ENCODE assay signal across 8 cellular contexts in genomic region chr5:60699549-60700346, GRCh38. TPM values are rescaled to one million over a fixed set of nuclear protein-coding genes. Genes with fewer than 3 reads are reported as not detected.
A peak's percentile ranks its signal among the peaks of the same experiment; 100 is the strongest.
DNase-seq lines count a peak whose midpoint lies in the region; ATAC-seq and TF ChIP-seq lines count a peak whose summit lies in the region.

TSS of gene DEPDC1B (minus strand) at chr5:60700166. CDS start at chr5:60700093, 73 bp downstream.

- no peaks in the 10 kb centered on the region for H3K9me3 Mint-ChIP-seq in activated naive CD4-positive, alpha-beta T cell treated with anti-CD3 and anti-CD28 coated beads, Interleukin-2, amount 10 ng/mL, durations not matched to agents 7 days and 5 days

- DNase-seq in NAMALWA (ENCODE audit: low spot score), result peak; percentile 86
- DNase-seq in SK-N-MC (ENCODE audit: low read depth, low spot score), result peak; percentile 45
- DNase-seq in activated naive CD4-positive, alpha-beta T cell treated with anti-CD3 and anti-CD28 coated beads, Interleukin-2, amount 10 ng/mL, durations not matched to agents 7 days and 5 days, result peak; percentile 92
- DNase-seq in globus pallidus (ENCODE audit: low spot score), result peak; percentile 81
- DNase-seq in omental fat pad (ENCODE audit: low spot score), result peak; percentile 61
- peak; percentile 92 for DNase-seq in testis

- no peaks in the 10 kb centered on the region for H3K9me3 ChIP-seq in SK-N-MC (ENCODE audit: low read depth, low read length)
- no peaks in the 10 kb centered on the region for H3K9me3 ChIP-seq in testis

- ATAC-seq in HG02571 (IDR thresholded peaks at IDR 0.05; ENCODE audit: unreplicated experiment), result peak; percentile 92
- ATAC-seq in omental fat pad (ENCODE audit: low FRiP score), result peak; percentile 98

- H3K36me3 ChIP-seq in SK-N-MC (ENCODE audit: insufficient read depth, low read length) (peaks cover 18% of the 10 kb centered on the region), testis (ENCODE audit: low read depth, missing control alignments) (no peaks in the 10 kb centered on the region)

- H3K4me1 Mint-ChIP-seq in activated naive CD4-positive, alpha-beta T cell treated with anti-CD3 and anti-CD28 coated beads, Interleukin-2, amount 10 ng/mL, durations not matched to agents 7 days and 5 days, result peaks cover 39% of the 10 kb centered on the region

- peak within 1 kb of the TSS; percentile 93 for H3K27ac Mint-ChIP-seq in activated naive CD4-positive, alpha-beta T cell treated with anti-CD3 and anti-CD28 coated beads, Interleukin-2, amount 10 ng/mL, durations not matched to agents 7 days and 5 days

- no peaks in the 10 kb centered on the region for H3K4me1 ChIP-seq in testis

- H3K36me3 Mint-ChIP-seq in activated naive CD4-positive, alpha-beta T cell treated with anti-CD3 and anti-CD28 coated beads, Interleukin-2, amount 10 ng/mL, durations not matched to agents 7 days and 5 days, result peaks cover 22% of the 10 kb centered on the region

- H3K27me3 Mint-ChIP-seq in activated naive CD4-positive, alpha-beta T cell treated with anti-CD3 and anti-CD28 coated beads, Interleukin-2, amount 10 ng/mL, durations not matched to agents 7 days and 5 days, result peaks cover 23% of the 10 kb centered on the region

- WGBS in testis, 2 donors, result 0 to 2% methylated on average over 7 to 70 of the region's 72 CpGs

- intact Hi-C loops in testis (cut with DNase I; ENCODE audit: low total_unique reads), result no loop called here

- H3K9ac ChIP-seq in SK-N-MC (ENCODE audit: insufficient read length), result peak within 1 kb of the TSS; percentile 98

- peak within 1 kb of the TSS; percentile 100 for H3K4me3 ChIP-seq in SK-N-MC
- H3K4me3 ChIP-seq in testis, result peak within 1 kb of the TSS; percentile 53 to 82

- H3K27ac ChIP-seq in SK-N-MC, result peak within 1 kb of the TSS; percentile 88
- H3K27ac ChIP-seq in testis, result peak within 1 kb of the TSS; percentile 26 to 71

- TF ChIP-seq POLR2A in GM10847 (IDR thresholded peaks at IDR 0.05; ENCODE audit: extremely low read depth, insufficient read length) (peak; percentile 75), testis (IDR thresholded peaks at IDR 0.05) (no peak)

- H3K4me3 Mint-ChIP-seq in activated naive CD4-positive, alpha-beta T cell treated with anti-CD3 and anti-CD28 coated beads, Interleukin-2, amount 10 ng/mL, durations not matched to agents 7 days and 5 days, result peak within 1 kb of the TSS; percentile 91

- TF ChIP-seq CTCF in omental fat pad (IDR thresholded peaks at IDR 0.05), result no peak
- no peak for TF ChIP-seq CTCF in testis (IDR thresholded peaks at IDR 0.05)

- no peaks in the 10 kb centered on the region for H3K27me3 ChIP-seq in testis

- CTCF ChIA-PET in activated naive CD4-positive, alpha-beta T cell treated with anti-CD3 and anti-CD28 coated beads, Interleukin-2, amount 10 ng/mL, durations not matched to agents 7 days and 5 days (lab: Charles Lee), result interaction anchor here (0.6 to 2.4 kb wide), 6 partner anchors 11 to 188 kb away, joined by 3 to 16 read pairs (median 4); no protein-coding TSS in a partner anchor

RNA-seq across cellular contexts. Expression of gene DEPDC1B, which starts in this region (rescaled TPM):
- 1 to 10 TPM in 2 of 4 donors, under 1 TPM in 2; 0.31 to 3.8 (median 1.5) TPM for total RNA-seq in omental fat pad
- 10 to 100 TPM; 14.5 to 15.0 TPM for total RNA-seq in testis
- polyA plus RNA-seq in testis (ENCODE audit: insufficient read depth, low read depth, low replicate concordance), result 23.6 TPM

Comparison
In these comparisons a context has a peak if more than half of its experiments do, and no peak if none do; other contexts are left out.
1. Peak in every context shown above with its lines: DNase-seq, ATAC-seq, H3K4me3 ChIP-seq and H3K27ac ChIP-seq.